Comparison of ENCODE assay signal across 21 cellular contexts in the genomic region with DNA sequence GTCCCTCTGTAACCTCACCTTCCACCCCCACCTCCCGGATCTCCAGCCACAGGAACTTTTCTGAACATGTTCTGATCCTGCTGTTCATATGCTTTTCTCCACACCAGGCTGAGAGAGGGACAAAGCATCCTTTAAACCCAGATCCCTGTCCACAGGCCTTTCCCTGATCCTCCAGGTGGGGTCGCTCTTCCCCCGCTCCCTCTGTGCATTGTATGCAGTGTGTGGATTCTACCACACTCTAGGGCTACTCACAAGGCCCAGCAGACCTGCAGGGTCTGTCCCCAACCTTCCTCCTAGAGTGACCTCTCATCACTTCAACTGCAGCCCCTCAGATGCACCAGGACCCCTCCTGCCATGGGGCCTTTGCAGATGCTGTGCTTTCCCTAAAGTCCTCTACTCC.
DNase-seq lines count a peak whose midpoint lies in the region; ATAC-seq and TF ChIP-seq lines count a peak whose summit lies in the region.
"Had no signal": no experiment of that assay in that cellular context is flagged by ENCODE, and none has a peak within 500 bp of the region (broad histone marks: within the 10 kb centered on the region; RNA-seq: fewer than 3 reads in every experiment).

No MANE protein-coding gene starts in this region.

- H3K4me3 Mint-ChIP-seq in HFFc6, result no peak overlapping the region
- H3K4me3 Mint-ChIP-seq: activated CD4-positive, alpha-beta memory T cell treated with anti-CD3 and anti-CD28 coated beads for 36 hours; activated naive CD4-positive, alpha-beta T cell treated with anti-CD3 and anti-CD28 coated beads, Interleukin-2, amount 50 U/mL, for 24 hours had no signal

- peaks cover 71% of the 10 kb centered on the region for H3K9me3 Mint-ChIP-seq in HFFc6

- no peaks in the 10 kb centered on the region; the same call in 1 of the 2 replicates for H3K36me3 Mint-ChIP-seq in HFFc6 (ENCODE audit: low read depth)
- H3K36me3 Mint-ChIP-seq: activated CD4-positive, alpha-beta memory T cell treated with anti-CD3 and anti-CD28 coated beads for 36 hours; activated naive CD4-positive, alpha-beta T cell treated with anti-CD3 and anti-CD28 coated beads, Interleukin-2, amount 50 U/mL, for 24 hours had no signal

- no peaks in the 10 kb centered on the region; the same call in none of the 2 replicates for H3K27me3 Mint-ChIP-seq in HFFc6 (ENCODE audit: insufficient read depth)
- H3K27me3 Mint-ChIP-seq: activated CD4-positive, alpha-beta memory T cell treated with anti-CD3 and anti-CD28 coated beads for 36 hours had no signal

- H3K4me3 ChIP-seq in NB4 (ENCODE audit: low read depth, low read length) (no peak overlapping the region), epithelial cell of proximal tubule (ENCODE audit: low read depth, low read length) (no peak overlapping the region)
- H3K4me3 ChIP-seq: BLaER1 treated with 17β-estradiol and CSF1 and Interleukin-3, amounts not matched to agents 10 nM and 100 nM; colonic mucosa; gastrocnemius medialis; lower lobe of right lung; prostate gland; skin epidermis had no signal

- H3K27ac Mint-ChIP-seq in HFFc6, result no peak overlapping the region
- H3K27ac Mint-ChIP-seq: activated CD4-positive, alpha-beta memory T cell treated with anti-CD3 and anti-CD28 coated beads for 36 hours; activated naive CD4-positive, alpha-beta T cell treated with anti-CD3 and anti-CD28 coated beads, Interleukin-2, amount 50 U/mL, for 24 hours had no signal

- DNase-seq in NCI-H82 (lab: John Stamatoyannopoulos, UW) (peak; percentile 6), NCI-H82 treated with DMSO at 0.1 percent for 48 hours (lab: John Stamatoyannopoulos, UW; ENCODE audit: unreplicated experiment) (no peak), NB4 (ENCODE audit: low read depth) (peak; percentile 4), epithelial cell of proximal tubule (ENCODE audit: low read depth) (no peak), HFFc6 (no peak)
- DNase-seq: activated CD4-positive, alpha-beta memory T cell treated with anti-CD3 and anti-CD28 coated beads for 36 hours; activated T-cell treated with anti-CD3 and anti-CD28 coated beads, Interleukin-2, amount 50 U/mL, for 1 hour; colonic mucosa; gastrocnemius medialis; KBM-7; lower lobe of right lung; NCI-H1417; NCI-H2171; stimulated activated CD4-positive, alpha-beta T cell treated with anti-CD3 and anti-CD28 coated beads, Interleukin-4, amount 100 ng/mL, for 24 hours had no signal

- no peaks in the 10 kb centered on the region for H3K4me1 Mint-ChIP-seq in HFFc6 (ENCODE audit: low read depth)
- H3K4me1 Mint-ChIP-seq: activated naive CD4-positive, alpha-beta T cell treated with anti-CD3 and anti-CD28 coated beads, Interleukin-2, amount 50 U/mL, for 24 hours had no signal

- TF ChIP-seq POLR2A in NB4 (IDR thresholded peaks at IDR 0.05; ENCODE audit: extremely low read depth, insufficient read length), result no peak

- no peak for ATAC-seq in HG03045 (IDR thresholded peaks at IDR 0.05; ENCODE audit: unreplicated experiment)
- no peak for ATAC-seq in GM19035 (IDR thresholded peaks at IDR 0.05; ENCODE audit: unreplicated experiment)
- no peak for ATAC-seq in GM21529 (IDR thresholded peaks at IDR 0.05; ENCODE audit: unreplicated experiment)
- ATAC-seq: gastrocnemius medialis, lower lobe of right lung had no signal

- TF ChIP-seq CTCF in NB4 (IDR thresholded peaks at IDR 0.05; ENCODE audit: low read depth, low read length) (peak; percentile 31), epithelial cell of proximal tubule (conservative IDR thresholded peaks at IDR 0.05; ENCODE audit: low read depth, low read length) (peak; percentile 36), HFFc6 (IDR thresholded peaks at IDR 0.05) (no peak)

Comparison
In these comparisons a context has a peak if more than half of its experiments do, and no peak if none do; other contexts are left out.
1. DNase-seq: peak in NCI-H82 (single experiment) and NB4 (single experiment); none in NCI-H82 treated with DMSO at 0.1 percent for 48 hours (single experiment), epithelial cell of proximal tubule (single experiment) and HFFc6 (single experiment).